25 cellular contexts compared by ENCODE assay signal in genomic region chrX:38080808-38081207, GRCh38.
"Had no signal": no experiment of that assay in that cellular context is flagged by ENCODE, and none has a peak within 500 bp of the region (broad histone marks: within the 10 kb centered on the region; RNA-seq: fewer than 3 reads in every experiment).

No MANE protein-coding gene starts in this region.

- H3K36me3 ChIP-seq: Peyer's patch, SJSA1 had no signal

- H3K4me3 Mint-ChIP-seq: activated CD8-positive, alpha-beta T cell treated with anti-CD3 and anti-CD28 coated beads for 36 hours; activated naive CD4-positive, alpha-beta T cell treated with anti-CD3 and anti-CD28 coated beads, Interleukin-2, amount 10 ng/mL, durations not matched to agents 7 days and 5 days; activated naive CD8-positive, alpha-beta T cell treated with anti-CD3 and anti-CD28 coated beads for 36 hours; activated T-cell treated with anti-CD3 and anti-CD28 coated beads, Interleukin-2, amount 50 U/mL, for 72 hours; T-helper 1 cell treated with Interleukin-12 subunit alpha and Interleukin-12 subunit beta and Interleukin-4 antibody, amounts not matched to agents 30 μg/mL and 1 μg/mL, for 36 hours had no signal

- H3K9me3 Mint-ChIP-seq: activated CD8-positive, alpha-beta T cell treated with anti-CD3 and anti-CD28 coated beads for 36 hours; activated naive CD4-positive, alpha-beta T cell treated with anti-CD3 and anti-CD28 coated beads, Interleukin-2, amount 10 ng/mL, durations not matched to agents 7 days and 5 days; activated naive CD8-positive, alpha-beta T cell treated with anti-CD3 and anti-CD28 coated beads for 36 hours; activated T-cell treated with anti-CD3 and anti-CD28 coated beads, Interleukin-2, amount 50 U/mL, for 72 hours; activated T-helper 2 cell treated with anti-CD3 and anti-CD28 coated beads, Interferon-gamma antibody, Interleukin-2, Interleukin-4, amounts not matched to agents 10 μg/mL and 5 μg/mL and 100 μg/mL, durations not matched to agents 14 hours and 24 hours and 36 hours; T-helper 1 cell treated with Interleukin-12 subunit alpha and Interleukin-12 subunit beta and Interleukin-4 antibody, amounts not matched to agents 30 μg/mL and 1 μg/mL, for 36 hours had no signal

- H3K4me1 Mint-ChIP-seq: activated naive CD4-positive, alpha-beta T cell treated with anti-CD3 and anti-CD28 coated beads, Interleukin-2, amount 10 ng/mL, durations not matched to agents 7 days and 5 days; activated naive CD8-positive, alpha-beta T cell treated with anti-CD3 and anti-CD28 coated beads for 36 hours had no signal

- H3K27ac Mint-ChIP-seq: activated CD8-positive, alpha-beta T cell treated with anti-CD3 and anti-CD28 coated beads for 36 hours; activated naive CD4-positive, alpha-beta T cell treated with anti-CD3 and anti-CD28 coated beads, Interleukin-2, amount 10 ng/mL, durations not matched to agents 7 days and 5 days; activated naive CD8-positive, alpha-beta T cell treated with anti-CD3 and anti-CD28 coated beads for 36 hours; activated T-cell treated with anti-CD3 and anti-CD28 coated beads, Interleukin-2, amount 50 U/mL, for 72 hours; activated T-helper 2 cell treated with anti-CD3 and anti-CD28 coated beads, Interferon-gamma antibody, Interleukin-2, Interleukin-4, amounts not matched to agents 10 μg/mL and 5 μg/mL and 100 μg/mL, durations not matched to agents 14 hours and 24 hours and 36 hours; T-helper 1 cell treated with Interleukin-12 subunit alpha and Interleukin-12 subunit beta and Interleukin-4 antibody, amounts not matched to agents 30 μg/mL and 1 μg/mL, for 36 hours had no signal

- H3K27me3 ChIP-seq: Peyer's patch, SJSA1 had no signal

- H3K36me3 Mint-ChIP-seq: activated naive CD4-positive, alpha-beta T cell treated with anti-CD3 and anti-CD28 coated beads, Interleukin-2, amount 10 ng/mL, durations not matched to agents 7 days and 5 days; activated naive CD8-positive, alpha-beta T cell treated with anti-CD3 and anti-CD28 coated beads for 36 hours had no signal

- H3K4me1 ChIP-seq: Peyer's patch, SJSA1 had no signal

- H3K4me3 ChIP-seq: Peyer's patch, SJSA1 had no signal

- DNase-seq: activated CD4-positive, alpha-beta T cell treated with anti-CD3 and anti-CD28 coated beads for 4 hours; activated CD8-positive, alpha-beta memory T cell treated with anti-CD3 and anti-CD28 coated beads, Interleukin-2, amount 50 U/mL, for 4 hours; activated CD8-positive, alpha-beta T cell treated with anti-CD3 and anti-CD28 coated beads for 36 hours; activated gamma-delta T cell treated with Interleukin-2 at 50 U/mL for 16 hours; activated naive CD4-positive, alpha-beta T cell treated with anti-CD3 and anti-CD28 coated beads, Interleukin-2, amount 10 ng/mL, durations not matched to agents 7 days and 5 days; activated naive CD8-positive, alpha-beta T cell treated with anti-CD3 and anti-CD28 coated beads for 36 hours; activated T-cell treated with anti-CD3 and anti-CD28 coated beads, Interleukin-2, amount 50 U/mL, for 72 hours; caudate nucleus; KG1; NCI-H1092; NCI-H1417; NCI-H1930; NCI-H2171; NCI-H2227 treated with DMSO at 0.1 percent for 48 hours; NCI-H446 treated with DMSO at 0.1 percent for 48 hours; NCI-H524 treated with DMSO at 0.1 percent for 48 hours; NCI-H774; NK-92 treated with Interleukin-12 subunit alpha and Interleukin-12 subunit beta, amount 100 ng/mL, for 24 hours; OCI-M1; Peyer's patch; SHP77 had no signal

- H3K27ac ChIP-seq: Peyer's patch, RWPE1, SJSA1 had no signal

- H3K27me3 Mint-ChIP-seq: activated naive CD4-positive, alpha-beta T cell treated with anti-CD3 and anti-CD28 coated beads, Interleukin-2, amount 10 ng/mL, durations not matched to agents 7 days and 5 days had no signal

- H3K9me3 ChIP-seq: Peyer's patch, SJSA1 had no signal
